Comparison of ENCODE assay signal across 7 cellular contexts in the genomic region with DNA sequence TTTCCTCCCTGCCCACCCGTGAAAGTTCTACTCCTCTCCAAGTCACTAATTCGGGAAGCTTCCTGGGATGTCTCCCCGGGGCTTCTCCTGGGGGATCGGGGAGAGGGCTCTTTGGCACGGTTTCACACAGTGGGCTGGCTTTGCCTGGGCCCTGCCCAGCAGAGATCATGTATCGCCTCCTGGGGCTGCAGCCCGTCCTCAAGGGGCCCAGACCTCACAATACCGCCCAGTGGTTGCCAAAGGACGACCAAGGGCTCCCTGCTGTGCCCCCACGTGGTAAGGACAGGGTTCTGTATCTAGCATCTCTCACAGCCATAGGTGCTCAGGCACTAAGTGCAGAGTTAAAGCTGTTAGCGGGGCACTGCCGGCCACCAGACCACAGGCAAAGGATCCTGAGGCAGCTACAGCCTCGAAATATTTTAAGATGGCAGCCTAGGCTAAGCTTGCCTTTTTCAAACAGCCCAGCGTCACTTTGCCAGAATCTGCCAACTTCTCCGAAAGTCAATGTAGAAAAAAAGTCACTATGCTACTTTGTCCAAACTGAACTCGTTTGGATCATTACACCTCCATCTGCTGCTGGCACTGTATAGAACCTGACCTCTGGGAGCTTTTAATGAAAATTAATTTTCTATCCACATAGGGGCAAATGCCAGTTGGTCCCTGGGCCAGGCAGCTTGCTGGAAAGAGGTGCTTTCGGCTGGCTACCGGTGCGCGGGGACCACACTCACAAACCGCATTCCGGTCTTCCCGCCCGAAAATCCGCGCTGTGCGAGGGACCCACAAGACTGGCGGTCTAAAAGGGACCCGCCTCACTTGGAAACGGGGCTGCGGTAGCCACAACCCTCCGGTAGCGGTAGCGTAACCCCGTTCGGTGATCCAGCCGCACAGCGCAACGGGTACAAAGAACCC. TPM values are rescaled to one million over a fixed set of nuclear protein-coding genes. Genes with fewer than 3 reads are reported as not detected.
A peak's percentile ranks its signal among the peaks of the same experiment; 100 is the strongest.
DNase-seq lines count a peak whose midpoint lies in the region; ATAC-seq and TF ChIP-seq lines count a peak whose summit lies in the region.

No MANE protein-coding gene starts in this region.

- CTCF ChIA-PET in HEK293T (lab: Yijun Ruan, JAX) = no interaction called here

- no peak overlapping the region for H3K4me3 ChIP-seq in fibroblast of villous mesenchyme (ENCODE audit: low read depth, low read length)

- peak; percentile 6 for TF ChIP-seq CTCF in fibroblast of villous mesenchyme (IDR thresholded peaks at IDR 0.05; ENCODE audit: insufficient read depth, low read depth, low read length)

- intact Hi-C loops in sciatic nerve (cut with DNase I) = no loop called here

- peak; percentile 39 for DNase-seq in HEK293T (ENCODE audit: extremely low spot score)
- peak; percentile 69 for DNase-seq in NCI-H524 treated with DMSO at 0.1 percent for 48 hours (lab: John Stamatoyannopoulos, UW)
- DNase-seq in fibroblast of villous mesenchyme (ENCODE audit: low read depth) = no peak
- no peak for DNase-seq in sciatic nerve (ENCODE audit: low spot score)
- DNase-seq in OCI-M2 (lab: John Stamatoyannopoulos, UW; ENCODE audit: unreplicated experiment) = no peak

- ATAC-seq in sciatic nerve (peak; percentile 13), GM19467 (IDR thresholded peaks at IDR 0.05; ENCODE audit: unreplicated experiment) (no peak), GM18870 (IDR thresholded peaks at IDR 0.05; ENCODE audit: unreplicated experiment) (no peak)

- POLR2A ChIA-PET in HEK293T (lab: Yijun Ruan, JAX) = interaction anchor here (0.9 kb wide), 1 partner anchor 16 kb away, joined by 3 read pairs; no protein-coding TSS in a partner anchor

TF ChIP-seq in HEK293T, 16 proteins besides CTCF, POLR2A, EP300 and RAD21:
- TF ChIP-seq CTBP1 (IDR thresholded peaks at IDR 0.05; ENCODE audit: borderline replicate concordance) (no peak), LEF1 (IDR thresholded peaks at IDR 0.05; ENCODE audit: borderline replicate concordance) (no peak), ZNF384 (IDR thresholded peaks at IDR 0.05) (no peak), SUZ12 (IDR thresholded peaks at IDR 0.05) (no peak), TARDBP (IDR thresholded peaks at IDR 0.05) (no peak), FOXA1 (IDR thresholded peaks at IDR 0.05) (no peak), ELF4 (IDR thresholded peaks at IDR 0.05) (no peak), FOXM1 (IDR thresholded peaks at IDR 0.05; ENCODE audit: borderline replicate concordance) (no peak), L3MBTL2 (conservative IDR thresholded peaks at IDR 0.05) (no peak), SP1 (IDR thresholded peaks at IDR 0.05) (no peak), FOXK2 (IDR thresholded peaks at IDR 0.05) (no peak), BHLHE40 (IDR thresholded peaks at IDR 0.05; ENCODE audit: borderline replicate concordance) (no peak), HDGF (IDR thresholded peaks at IDR 0.05; ENCODE audit: borderline replicate concordance) (no peak), NFRKB (IDR thresholded peaks at IDR 0.05) (no peak), ARNT (IDR thresholded peaks at IDR 0.05) (no peak)
- TF ChIP-seq, protein P1, sequence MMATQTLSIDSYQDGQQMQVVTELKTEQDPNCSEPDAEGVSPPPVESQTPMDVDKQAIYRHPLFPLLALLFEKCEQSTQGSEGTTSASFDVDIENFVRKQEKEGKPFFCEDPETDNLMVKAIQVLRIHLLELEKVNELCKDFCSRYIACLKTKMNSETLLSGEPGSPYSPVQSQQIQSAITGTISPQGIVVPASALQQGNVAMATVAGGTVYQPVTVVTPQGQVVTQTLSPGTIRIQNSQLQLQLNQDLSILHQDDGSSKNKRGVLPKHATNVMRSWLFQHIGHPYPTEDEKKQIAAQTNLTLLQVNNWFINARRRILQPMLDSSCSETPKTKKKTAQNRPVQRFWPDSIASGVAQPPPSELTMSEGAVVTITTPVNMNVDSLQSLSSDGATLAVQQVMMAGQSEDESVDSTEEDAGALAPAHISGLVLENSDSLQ (IDR thresholded peaks at IDR 0.05) = no peak

RNA-seq across cellular contexts. Expression of gene NNAT, which starts 1.3 kb away (rescaled TPM):
- total RNA-seq in fibroblast of villous mesenchyme (1.3 and 1.6 TPM in 2 replicates), sciatic nerve (2.1 TPM)

RNA-seq across cellular contexts. Expression of gene BLCAP, which starts 7.9 kb away (rescaled TPM):
- total RNA-seq in fibroblast of villous mesenchyme = 37.7 and 55.7 TPM in 2 replicates
- total RNA-seq in sciatic nerve = 58.4 TPM

Comparison
In these comparisons a context has a peak if more than half of its experiments do, and no peak if none do; other contexts are left out.
1. DNase-seq: peak in HEK293T (single experiment) and NCI-H524 treated with DMSO at 0.1 percent for 48 hours (single experiment); none in fibroblast of villous mesenchyme (single experiment), sciatic nerve (single experiment) and OCI-M2 (single experiment).